1 cellular context compared by ENCODE assay signal in genomic region chr5:173615884-173616576, GRCh38.
TF ChIP-seq lines count a peak whose summit lies in the region.

No MANE protein-coding gene starts in this region.

TF ChIP-seq in K562, 482 proteins besides CTCF, POLR2A, EP300 and RAD21 (continued from another document):
- TF ChIP-seq CCAR2 (IDR thresholded peaks at IDR 0.05; ENCODE audit: low read depth, low read length) = no peak
- peak; percentile 74 for TF ChIP-seq SOX6 (IDR thresholded peaks at IDR 0.05)
- peak in 1 of 2 experiments; percentile 32 for TF ChIP-seq E2F6 (IDR thresholded peaks at IDR 0.05; ENCODE audit: borderline replicate concordance in 1 of 2, extremely low read depth in 1 of 2, insufficient read depth in 1 of 2, insufficient read length in 1 of 2, low read depth in 1 of 2, low read length in 1 of 2, poor library complexity in 1 of 2, severe bottlenecking in 1 of 2)
- peak; percentile 65 for TF ChIP-seq SAP30 (IDR thresholded peaks at IDR 0.05; ENCODE audit: borderline replicate concordance, insufficient read depth, low read depth, low read length, poor library complexity, severe bottlenecking)
- no peak for TF ChIP-seq HEY1 (CRISPR knock-in tag; IDR thresholded peaks at IDR 0.05; ENCODE audit: borderline replicate concordance)
- no peak for TF ChIP-seq ILK (tag; IDR thresholded peaks at IDR 0.05; ENCODE audit: borderline replicate concordance, low read depth)
- TF ChIP-seq ZNF79 (CRISPR knock-in tag; IDR thresholded peaks at IDR 0.05; ENCODE audit: low read depth) = no peak
- TF ChIP-seq ZNF586 (CRISPR knock-in tag; conservative IDR thresholded peaks at IDR 0.05) = no peak
- 0 out of 2 replicates have a peak, but pooled peaks have one; percentile 20 for TF ChIP-seq JUND (IDR thresholded peaks at IDR 0.05; ENCODE audit: borderline replicate concordance, low read depth, low read length)
- TF ChIP-seq JUND (tag; IDR thresholded peaks at IDR 0.05; ENCODE audit: borderline replicate concordance, low read depth, low read length) = no peak
- TF ChIP-seq ZNF699 (CRISPR knock-in tag; IDR thresholded peaks at IDR 0.05; ENCODE audit: insufficient replicate concordance) = no peak
- no peak for TF ChIP-seq PHTF2 (CRISPR knock-in tag; IDR thresholded peaks at IDR 0.05)
- no peak for TF ChIP-seq SNAPC5 (CRISPR knock-in tag; IDR thresholded peaks at IDR 0.05)
- no peak for TF ChIP-seq LARP7 (IDR thresholded peaks at IDR 0.05)
- TF ChIP-seq E2F5 (CRISPR knock-in tag; IDR thresholded peaks at IDR 0.05) = no peak
- TF ChIP-seq CCNT2 (IDR thresholded peaks at IDR 0.05; ENCODE audit: borderline replicate concordance, extremely low read depth, insufficient read length, low read depth, low read length) = peak; percentile 54
- no peak for TF ChIP-seq ZNF785 (CRISPR knock-in tag; IDR thresholded peaks at IDR 0.05)
- TF ChIP-seq HLTF (IDR thresholded peaks at IDR 0.05) = no peak
- peak; percentile 48 for TF ChIP-seq RBBP5 (IDR thresholded peaks at IDR 0.05; ENCODE audit: borderline replicate concordance, insufficient read depth, low read length, poor library complexity, severe bottlenecking)
- TF ChIP-seq MYNN (IDR thresholded peaks at IDR 0.05) = 0 out of 2 replicates have a peak, but pooled peaks have one; percentile 13
- TF ChIP-seq MYNN (CRISPR knock-in tag; IDR thresholded peaks at IDR 0.05) = no peak
- TF ChIP-seq STAG1 (CRISPR knock-in tag; IDR thresholded peaks at IDR 0.05; ENCODE audit: borderline replicate concordance) = peak; percentile 41; the same call in 1 of the 2 replicates
- TF ChIP-seq USF1 (CRISPR knock-in tag; IDR thresholded peaks at IDR 0.05) = peak; percentile 81
- no peak for TF ChIP-seq ARID3A (IDR thresholded peaks at IDR 0.05; ENCODE audit: borderline replicate concordance, low read depth, low read length)
- TF ChIP-seq KDM4B (IDR thresholded peaks at IDR 0.05; ENCODE audit: borderline replicate concordance in 2 of 2, low read depth in 1 of 2) = no peak
- peak; percentile 98 to 99 for TF ChIP-seq RCOR1 (IDR thresholded peaks at IDR 0.05; ENCODE audit: borderline replicate concordance in 1 of 2, low read depth in 2 of 2, low read length in 2 of 2)
TF ChIP-seq in K562: peak in this region for 54.
